ENCODE assay signal across 1 cellular context in the genomic region with DNA sequence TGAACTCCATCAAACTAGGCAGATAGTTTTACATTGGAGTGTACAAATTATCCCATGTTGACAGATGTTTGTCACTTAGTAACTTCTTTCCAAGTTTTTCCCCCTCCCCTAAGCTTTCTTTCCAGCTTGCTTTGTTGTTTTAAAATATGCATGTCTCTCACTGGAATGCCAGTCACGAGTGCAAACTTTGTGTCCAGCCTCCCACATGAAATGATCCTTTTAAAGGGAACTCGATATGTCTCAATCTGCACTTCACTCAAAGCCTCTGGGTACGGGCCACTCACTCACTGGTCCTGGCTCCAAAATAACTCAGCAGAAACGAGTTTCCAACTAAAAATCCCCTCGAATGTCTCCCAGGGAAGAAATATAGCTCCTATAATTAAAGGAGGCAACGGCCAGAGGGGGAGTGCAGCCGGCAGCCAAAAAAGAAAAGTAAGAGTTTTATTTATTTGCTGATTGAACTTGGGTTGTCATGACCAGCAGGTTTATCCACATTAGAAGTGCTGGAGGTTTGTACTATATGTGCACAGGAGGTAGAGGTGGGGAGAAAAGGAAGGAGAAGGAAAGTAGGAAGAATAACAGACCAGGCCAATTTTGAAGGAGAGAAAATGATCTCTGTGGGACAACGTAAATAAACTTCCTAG.
TF ChIP-seq lines count a peak whose summit lies in the region.

No MANE protein-coding gene starts in this region.

TF ChIP-seq in HEK293T, 16 proteins besides CTCF, POLR2A, EP300 and RAD21 (continued from another document):
- peak; percentile 94 for TF ChIP-seq PKNOX1 (IDR thresholded peaks at IDR 0.05)
- no peak for TF ChIP-seq FOXK2 (IDR thresholded peaks at IDR 0.05)
- no peak for TF ChIP-seq SP1 (IDR thresholded peaks at IDR 0.05)
- TF ChIP-seq ELF4 (IDR thresholded peaks at IDR 0.05) = no peak
- TF ChIP-seq CTBP1 (IDR thresholded peaks at IDR 0.05; ENCODE audit: borderline replicate concordance) = peak; percentile 87
- TF ChIP-seq FOXM1 (IDR thresholded peaks at IDR 0.05; ENCODE audit: borderline replicate concordance) = no peak
- TF ChIP-seq TARDBP (IDR thresholded peaks at IDR 0.05) = no peak
- no peak for TF ChIP-seq SUZ12 (IDR thresholded peaks at IDR 0.05)
